Comparison of ENCODE assay signal across 24 cellular contexts in genomic region chr6:71498643-71499042, GRCh38.
"Had no signal": no experiment of that assay in that cellular context is flagged by ENCODE, and none has a peak within 500 bp of the region (broad histone marks: within the 10 kb centered on the region; RNA-seq: fewer than 3 reads in every experiment).

No MANE protein-coding gene starts in this region.

- ATAC-seq: activated CD4-positive, alpha-beta T cell treated with anti-CD3 and anti-CD28 coated beads for 36 hours; activated T-cell treated with anti-CD3 and anti-CD28 coated beads, Interleukin-2, amount 50 U/mL, for 4 hours; left ventricle myocardium superior; natural killer cell treated with Interleukin-12 subunit alpha and Interleukin-12 subunit beta and Interleukin-15 and Interleukin-18, amount 100 ng/mL, for 72 hours had no signal

- H3K27ac Mint-ChIP-seq: activated B cell treated with CpG ODN at 0.5 μM for 24 hours; activated CD4-positive, alpha-beta T cell treated with anti-CD3 and anti-CD28 coated beads for 36 hours; activated naive CD8-positive, alpha-beta T cell treated with anti-CD3 and anti-CD28 coated beads for 36 hours; activated T-helper 2 cell treated with anti-CD3 and anti-CD28 coated beads, Interferon-gamma antibody, Interleukin-2, Interleukin-4, amounts not matched to agents 10 μg/mL and 5 μg/mL and 100 μg/mL, durations not matched to agents 14 hours and 24 hours and 36 hours; endodermal cell; natural killer cell treated with Interleukin-12 subunit alpha and Interleukin-12 subunit beta and Interleukin-15 and Interleukin-18, amount 100 ng/mL, for 72 hours; progenitor cell of endocrine pancreas; T-helper 1 cell treated with Interleukin-12 subunit alpha and Interleukin-12 subunit beta and Interleukin-4 antibody, amounts not matched to agents 30 μg/mL and 1 μg/mL, for 36 hours had no signal

- H3K4me3 Mint-ChIP-seq: activated B cell treated with CpG ODN at 0.5 μM for 24 hours; activated CD4-positive, alpha-beta T cell treated with anti-CD3 and anti-CD28 coated beads for 36 hours; activated naive CD8-positive, alpha-beta T cell treated with anti-CD3 and anti-CD28 coated beads for 36 hours; activated T-cell treated with anti-CD3 and anti-CD28 coated beads, Interleukin-2, amount 50 U/mL, for 4 hours; endodermal cell; natural killer cell treated with Interleukin-12 subunit alpha and Interleukin-12 subunit beta and Interleukin-15 and Interleukin-18, amount 100 ng/mL, for 72 hours; T-helper 1 cell treated with Interleukin-12 subunit alpha and Interleukin-12 subunit beta and Interleukin-4 antibody, amounts not matched to agents 30 μg/mL and 1 μg/mL, for 36 hours had no signal

- H3K27me3 Mint-ChIP-seq: activated B cell treated with CpG ODN at 0.5 μM for 24 hours; activated CD4-positive, alpha-beta T cell treated with anti-CD3 and anti-CD28 coated beads for 36 hours; activated naive CD8-positive, alpha-beta T cell treated with anti-CD3 and anti-CD28 coated beads for 36 hours; natural killer cell treated with Interleukin-12 subunit alpha and Interleukin-12 subunit beta and Interleukin-15 and Interleukin-18, amount 100 ng/mL, for 72 hours had no signal

- H3K4me3 ChIP-seq: coronary artery, right atrium auricular region, spleen, thoracic aorta had no signal

- H3K9me3 ChIP-seq: right atrium auricular region, spleen, thoracic aorta had no signal

- H3K36me3 ChIP-seq: right atrium auricular region, spleen, thoracic aorta had no signal

- H3K27me3 ChIP-seq: right atrium auricular region, spleen had no signal

- FAIRE-seq: astrocyte had no signal

- H3K9me3 Mint-ChIP-seq: activated B cell treated with CpG ODN at 0.5 μM for 24 hours; activated naive CD8-positive, alpha-beta T cell treated with anti-CD3 and anti-CD28 coated beads for 36 hours; activated T-cell treated with anti-CD3 and anti-CD28 coated beads, Interleukin-2, amount 50 U/mL, for 4 hours; activated T-helper 2 cell treated with anti-CD3 and anti-CD28 coated beads, Interferon-gamma antibody, Interleukin-2, Interleukin-4, amounts not matched to agents 10 μg/mL and 5 μg/mL and 100 μg/mL, durations not matched to agents 14 hours and 24 hours and 36 hours; endodermal cell; T-helper 1 cell treated with Interleukin-12 subunit alpha and Interleukin-12 subunit beta and Interleukin-4 antibody, amounts not matched to agents 30 μg/mL and 1 μg/mL, for 36 hours had no signal

- H3K27ac ChIP-seq: epithelial cell of prostate, right atrium auricular region, spleen, thoracic aorta had no signal

- H3K36me3 Mint-ChIP-seq: activated naive CD8-positive, alpha-beta T cell treated with anti-CD3 and anti-CD28 coated beads for 36 hours; natural killer cell treated with Interleukin-12 subunit alpha and Interleukin-12 subunit beta and Interleukin-15 and Interleukin-18, amount 100 ng/mL, for 72 hours had no signal

- DNase-seq: activated B cell treated with CpG ODN at 0.5 μM for 24 hours; activated CD4-positive, alpha-beta T cell treated with anti-CD3 and anti-CD28 coated beads for 36 hours; activated CD4-positive, alpha-beta T cell treated with anti-CD3 and anti-CD28 coated beads, Interleukin-2, amount 50 U/mL, for 4 hours; activated CD8-positive, alpha-beta memory T cell treated with anti-CD3 and anti-CD28 coated beads for 24 hours; activated CD8-positive, alpha-beta memory T cell treated with anti-CD3 and anti-CD28 coated beads, Interleukin-2, amount 50 U/mL, for 4 hours; activated naive CD4-positive, alpha-beta T cell treated with Interleukin-2 at 50 U/mL for 16 hours; activated naive CD8-positive, alpha-beta T cell treated with anti-CD3 and anti-CD28 coated beads for 36 hours; activated T-cell treated with anti-CD3 and anti-CD28 coated beads, Interleukin-2, amount 50 U/mL, for 4 hours; cerebellar nuclear complex; endodermal cell; left ventricle myocardium superior; spleen; stimulated activated CD4-positive, alpha-beta T cell treated with anti-CD3 and anti-CD28 coated beads, Interleukin-4, amount 100 ng/mL, for 1 hour; stimulated activated naive CD4-positive, alpha-beta T cell; T1000 had no signal
